In genomic region chr5:160398806-160399205, GRCh38 we compare ENCODE assay signal across 8 cellular contexts. TPM values are rescaled to one million over a fixed set of nuclear protein-coding genes. Genes with fewer than 3 reads are reported as not detected.
DNase-seq lines count a peak whose midpoint lies in the region; ATAC-seq and TF ChIP-seq lines count a peak whose summit lies in the region.

No MANE protein-coding gene starts in this region.

- no peaks in the 10 kb centered on the region for H3K9me3 ChIP-seq in upper lobe of left lung

- CTCF ChIA-PET in activated naive CD4-positive, alpha-beta T cell treated with anti-CD3 and anti-CD28 coated beads, Interleukin-2, amount 10 ng/mL, durations not matched to agents 7 days and 5 days (lab: Charles Lee), result no interaction called here

- H3K27me3 Mint-ChIP-seq in activated naive CD4-positive, alpha-beta T cell treated with anti-CD3 and anti-CD28 coated beads, Interleukin-2, amount 10 ng/mL, durations not matched to agents 7 days and 5 days, result no peaks in the 10 kb centered on the region
- no peaks in the 10 kb centered on the region for H3K27me3 Mint-ChIP-seq in activated T-helper 17 cell treated with anti-CD3 and anti-CD28 coated beads, Interleukin-2, amount 50 U/mL, for 72 hours

- no peak for TF ChIP-seq EP300 in upper lobe of left lung (IDR thresholded peaks at IDR 0.05)

- no peak for ATAC-seq in activated T-helper 17 cell treated with anti-CD3 and anti-CD28 coated beads, Interleukin-2, amount 50 U/mL, for 72 hours (replicated peaks)
- ATAC-seq in upper lobe of left lung (ENCODE audit: low FRiP score in 2 of 2) (no peak), HG02678 (IDR thresholded peaks at IDR 0.05; ENCODE audit: unreplicated experiment) (no peak)

- TF ChIP-seq CTCF in upper lobe of left lung (IDR thresholded peaks at IDR 0.05), result no peak

- H3K4me3 Mint-ChIP-seq in activated naive CD4-positive, alpha-beta T cell treated with anti-CD3 and anti-CD28 coated beads, Interleukin-2, amount 10 ng/mL, durations not matched to agents 7 days and 5 days, result peak overlapping the region; percentile 81
- H3K4me3 Mint-ChIP-seq in activated T-helper 17 cell treated with anti-CD3 and anti-CD28 coated beads, Interleukin-2, amount 50 U/mL, for 72 hours, result peak overlapping the region; percentile 86

- no peak for DNase-seq in activated naive CD4-positive, alpha-beta T cell treated with anti-CD3 and anti-CD28 coated beads, Interleukin-2, amount 10 ng/mL, durations not matched to agents 7 days and 5 days
- DNase-seq in activated naive CD4-positive, alpha-beta T cell (lab: John Stamatoyannopoulos, UW), result no peak
- DNase-seq in iris pigment epithelial cell (ENCODE audit: low read depth) (peak; percentile 58), upper lobe of left lung (no peak), NCI-H2196 treated with DMSO at 0.1 percent for 48 hours (lab: John Stamatoyannopoulos, UW; ENCODE audit: unreplicated experiment) (no peak), hypothalamus (lab: John Stamatoyannopoulos, UW) (no peak)

- no peak overlapping the region for H3K27ac Mint-ChIP-seq in activated naive CD4-positive, alpha-beta T cell treated with anti-CD3 and anti-CD28 coated beads, Interleukin-2, amount 10 ng/mL, durations not matched to agents 7 days and 5 days
- H3K27ac Mint-ChIP-seq in activated T-helper 17 cell treated with anti-CD3 and anti-CD28 coated beads, Interleukin-2, amount 50 U/mL, for 72 hours, result peak overlapping the region; percentile 90

- H3K36me3 ChIP-seq in upper lobe of left lung, result peaks cover 6 to 25% (median 19%) of the 10 kb centered on the region in 4 donors

- WGBS in upper lobe of left lung, 2 donors, result 36 to 45% methylated on average over 4 of the region's 4 CpGs

- H3K4me1 ChIP-seq in upper lobe of left lung, result peaks cover 11 to 23% (median 17%) of the 10 kb centered on the region in 4 donors

- no peaks in the 10 kb centered on the region for H3K9me3 Mint-ChIP-seq in activated naive CD4-positive, alpha-beta T cell treated with anti-CD3 and anti-CD28 coated beads, Interleukin-2, amount 10 ng/mL, durations not matched to agents 7 days and 5 days
- H3K9me3 Mint-ChIP-seq in activated T-helper 17 cell treated with anti-CD3 and anti-CD28 coated beads, Interleukin-2, amount 50 U/mL, for 72 hours, result no peaks in the 10 kb centered on the region

- H3K4me3 ChIP-seq in upper lobe of left lung, result peak overlapping the region in 3 of 4 donors; percentile 58 to 70 (median 67)

- H3K27ac ChIP-seq in upper lobe of left lung, result peak overlapping the region in 1 of 4 donors; percentile 91

- no peaks in the 10 kb centered on the region for H3K27me3 ChIP-seq in upper lobe of left lung

- TF ChIP-seq POLR2A in upper lobe of left lung (IDR thresholded peaks at IDR 0.05), result no peak

- peaks cover 11% of the 10 kb centered on the region for H3K36me3 Mint-ChIP-seq in activated naive CD4-positive, alpha-beta T cell treated with anti-CD3 and anti-CD28 coated beads, Interleukin-2, amount 10 ng/mL, durations not matched to agents 7 days and 5 days
- H3K36me3 Mint-ChIP-seq in activated T-helper 17 cell treated with anti-CD3 and anti-CD28 coated beads, Interleukin-2, amount 50 U/mL, for 72 hours (ENCODE audit: low read depth), result peaks cover 38% of the 10 kb centered on the region

- peaks cover 18% of the 10 kb centered on the region for H3K4me1 Mint-ChIP-seq in activated naive CD4-positive, alpha-beta T cell treated with anti-CD3 and anti-CD28 coated beads, Interleukin-2, amount 10 ng/mL, durations not matched to agents 7 days and 5 days
- H3K4me1 Mint-ChIP-seq in activated T-helper 17 cell treated with anti-CD3 and anti-CD28 coated beads, Interleukin-2, amount 50 U/mL, for 72 hours, result peaks cover 8% of the 10 kb centered on the region

RNA-seq across cellular contexts. Expression of gene FAM200C, which starts 1.0 kb away (rescaled TPM):
- total RNA-seq in activated T-helper 17 cell treated with anti-CD3 and anti-CD28 coated beads, Interleukin-2, amount 50 U/mL, for 72 hours, result 1 to 10 TPM in 1 of 2 donors, under 1 TPM in 1; 0.69 to 3.5 TPM
- total RNA-seq in upper lobe of left lung, result 1 to 10 TPM in 5 of 6 donors, under 1 TPM in 1; 0.76 to 4.2 (median 3.2) TPM

RNA-seq across cellular contexts. Expression of gene SLU7, which starts 20.1 kb away (rescaled TPM):
- 10 to 100 TPM; 33.2 to 53.7 TPM for total RNA-seq in activated T-helper 17 cell treated with anti-CD3 and anti-CD28 coated beads, Interleukin-2, amount 50 U/mL, for 72 hours
- total RNA-seq in upper lobe of left lung, result 100 to 1,000 TPM in 2 of 6 donors, 10 to 100 TPM in 4; 26.7 to 115 (median 60.7) TPM

RNA-seq across cellular contexts. Expression of gene PTTG1, which starts 22.8 kb away (rescaled TPM):
- 100 to 1,000 TPM; 172 to 221 TPM for total RNA-seq in activated T-helper 17 cell treated with anti-CD3 and anti-CD28 coated beads, Interleukin-2, amount 50 U/mL, for 72 hours
- 10 to 100 TPM in 3 of 6 donors, 1 to 10 TPM in 3; 4.3 to 34.8 (median 9.6) TPM for total RNA-seq in upper lobe of left lung

RNA-seq across cellular contexts. Expression of gene C1QTNF2, which starts 28.4 kb away (rescaled TPM):
- total RNA-seq in activated T-helper 17 cell treated with anti-CD3 and anti-CD28 coated beads, Interleukin-2, amount 50 U/mL, for 72 hours, result not detected
- total RNA-seq in upper lobe of left lung, result 1 to 10 TPM in 1 of 6 donors, under 1 TPM in 4, not detected in 1; 0.39 to 3.1 (median 0.61) TPM

Comparison
In these comparisons a context has a peak if more than half of its experiments do, and no peak if none do; other contexts are left out.
1. RNA of gene PTTG1, which starts 22.8 kb away (total RNA-seq): 172 to 221 TPM in activated T-helper 17 cell treated with anti-CD3 and anti-CD28 coated beads, Interleukin-2, amount 50 U/mL, for 72 hours; 4.3 to 34.8 TPM in upper lobe of left lung; every median in the first group is over 4 times any median in the second.